In genomic region chr9:136775191-136775590, GRCh38 we compare ENCODE assay signal across 33 cellular contexts. TPM values are rescaled to one million over a fixed set of nuclear protein-coding genes. Genes with fewer than 3 reads are reported as not detected.
"Had no signal": no experiment of that assay in that cellular context is flagged by ENCODE, and none has a peak within 500 bp of the region (broad histone marks: within the 10 kb centered on the region; RNA-seq: fewer than 3 reads in every experiment).

No MANE protein-coding gene starts in this region.

- ATAC-seq: activated CD8-positive, alpha-beta T cell treated with anti-CD3 and anti-CD28 coated beads for 36 hours; activated T-cell treated with anti-CD3 and anti-CD28 coated beads, Interleukin-2, amount 50 U/mL, for 72 hours; Panc1 had no signal

- H3K36me3 ChIP-seq: brain microvascular endothelial cell, MG63, WERI-Rb-1 had no signal

- H3K27ac ChIP-seq: brain microvascular endothelial cell, RWPE1, WERI-Rb-1 had no signal

- H3K4me3 ChIP-seq: MG63 had no signal

- H3K27me3 ChIP-seq: brain microvascular endothelial cell had no signal

- DNase-seq: activated CD4-positive, alpha-beta T cell treated with anti-CD3 and anti-CD28 coated beads for 1 hour; activated CD4-positive, alpha-beta T cell treated with anti-CD3 and anti-CD28 coated beads, Interleukin-2, amount 10 ng/mL, durations not matched to agents 24 days and 14 days; activated CD4-positive, alpha-beta T cell treated with anti-CD3 and anti-CD28 coated beads, Interleukin-2, amount 50 U/mL, for 4 hours; activated CD4-positive, CD25-positive, alpha-beta regulatory T cell; activated CD8-positive, alpha-beta T cell treated with anti-CD3 and anti-CD28 coated beads for 36 hours; activated gamma-delta T cell; activated naive CD4-positive, alpha-beta T cell treated with Interleukin-2 at 50 U/mL for 16 hours; activated T-cell treated with anti-CD3 and anti-CD28 coated beads, Interleukin-2, amount 50 U/mL, for 1 hour; activated T-cell treated with anti-CD3 and anti-CD28 coated beads, Interleukin-2, amount 50 U/mL, for 72 hours; anterior cingulate cortex; brain microvascular endothelial cell; central memory CD4-positive, alpha-beta T cell; Kasumi-1; KG1; MG63; NCI-H1048; NCI-H1105 treated with DMSO at 0.1 percent for 48 hours; NCI-H1436; NCI-H1694; NCI-H1930; NCI-H2081 treated with DMSO at 0.1 percent for 48 hours; NCI-H226; NCI-H524 treated with DMSO at 0.1 percent for 48 hours; Right ventricle myocardium superior; T1000; WERI-Rb-1 had no signal

RNA-seq across cellular contexts. Expression of gene LCN15, which starts 10.9 kb away (rescaled TPM):
- total RNA-seq: activated CD4-positive, alpha-beta T cell treated with anti-CD3 and anti-CD28 coated beads, Interleukin-2, amount 10 ng/mL, durations not matched to agents 24 days and 14 days; activated CD8-positive, alpha-beta memory T cell treated with anti-CD3 and anti-CD28 coated beads for 36 hours; activated CD8-positive, alpha-beta T cell treated with anti-CD3 and anti-CD28 coated beads for 36 hours; activated T-cell treated with anti-CD3 and anti-CD28 coated beads, Interleukin-2, amount 50 U/mL, for 72 hours; activated T-helper 2 cell treated with anti-CD3 and anti-CD28 coated beads, Interferon-gamma antibody, Interleukin-2, Interleukin-4, amounts not matched to agents 10 μg/mL and 5 μg/mL and 100 μg/mL, durations not matched to agents 14 hours and 24 hours and 36 hours; NCI-H460; Right ventricle myocardium superior; T-helper 1 cell treated with Interleukin-12 subunit alpha and Interleukin-12 subunit beta and Interleukin-4 antibody, amounts not matched to agents 30 ng/mL and 1 ng/mL, for 36 hours; T-helper 2 cell treated with Interferon-gamma antibody and Interleukin-4, amounts not matched to agents 100 ng/mL and 5 ng/mL, for 36 hours had no signal

RNA-seq across cellular contexts. Expression of gene LCN8, which starts 17.1 kb away (rescaled TPM):
- total RNA-seq: activated CD4-positive, alpha-beta T cell treated with anti-CD3 and anti-CD28 coated beads, Interleukin-2, amount 10 ng/mL, durations not matched to agents 24 days and 14 days; activated CD8-positive, alpha-beta memory T cell treated with anti-CD3 and anti-CD28 coated beads for 36 hours; activated CD8-positive, alpha-beta T cell treated with anti-CD3 and anti-CD28 coated beads for 36 hours; activated T-cell treated with anti-CD3 and anti-CD28 coated beads, Interleukin-2, amount 50 U/mL, for 72 hours; activated T-helper 2 cell treated with anti-CD3 and anti-CD28 coated beads, Interferon-gamma antibody, Interleukin-2, Interleukin-4, amounts not matched to agents 10 μg/mL and 5 μg/mL and 100 μg/mL, durations not matched to agents 14 hours and 24 hours and 36 hours; NCI-H460; Right ventricle myocardium superior; T-helper 1 cell treated with Interleukin-12 subunit alpha and Interleukin-12 subunit beta and Interleukin-4 antibody, amounts not matched to agents 30 ng/mL and 1 ng/mL, for 36 hours; T-helper 2 cell treated with Interferon-gamma antibody and Interleukin-4, amounts not matched to agents 100 ng/mL and 5 ng/mL, for 36 hours had no signal

RNA-seq across cellular contexts. Expression of gene CCDC183, which starts 20.9 kb away (rescaled TPM):
- total RNA-seq: activated T-helper 2 cell treated with anti-CD3 and anti-CD28 coated beads, Interferon-gamma antibody, Interleukin-2, Interleukin-4, amounts not matched to agents 10 μg/mL and 5 μg/mL and 100 μg/mL, durations not matched to agents 14 hours and 24 hours and 36 hours had no signal

RNA-seq across cellular contexts. Expression of gene LCN6, which starts 26.9 kb away (rescaled TPM):
- total RNA-seq: activated CD4-positive, alpha-beta T cell treated with anti-CD3 and anti-CD28 coated beads, Interleukin-2, amount 10 ng/mL, durations not matched to agents 24 days and 14 days; activated CD8-positive, alpha-beta memory T cell treated with anti-CD3 and anti-CD28 coated beads for 36 hours; activated CD8-positive, alpha-beta T cell treated with anti-CD3 and anti-CD28 coated beads for 36 hours; activated T-cell treated with anti-CD3 and anti-CD28 coated beads, Interleukin-2, amount 50 U/mL, for 72 hours; activated T-helper 2 cell treated with anti-CD3 and anti-CD28 coated beads, Interferon-gamma antibody, Interleukin-2, Interleukin-4, amounts not matched to agents 10 μg/mL and 5 μg/mL and 100 μg/mL, durations not matched to agents 14 hours and 24 hours and 36 hours; NCI-H460; T-helper 1 cell treated with Interleukin-12 subunit alpha and Interleukin-12 subunit beta and Interleukin-4 antibody, amounts not matched to agents 30 ng/mL and 1 ng/mL, for 36 hours; T-helper 2 cell treated with Interferon-gamma antibody and Interleukin-4, amounts not matched to agents 100 ng/mL and 5 ng/mL, for 36 hours had no signal
